13 cellular contexts compared by ENCODE assay signal in genomic region chr4:8241211-8241779, GRCh38. TPM values are rescaled to one million over a fixed set of nuclear protein-coding genes. Genes with fewer than 3 reads are reported as not detected.
A peak's percentile ranks its signal among the peaks of the same experiment; 100 is the strongest.
DNase-seq lines count a peak whose midpoint lies in the region; ATAC-seq, FAIRE-seq and TF ChIP-seq lines count a peak whose summit lies in the region.
"Had no signal": no experiment of that assay in that cellular context is flagged by ENCODE, and none has a peak within 500 bp of the region (broad histone marks: within the 10 kb centered on the region; RNA-seq: fewer than 3 reads in every experiment).

No MANE protein-coding gene starts in this region.

- H3K9me3 Mint-ChIP-seq in CD8-positive, alpha-beta T cell = no peaks in the 10 kb centered on the region
- H3K9me3 Mint-ChIP-seq in effector memory CD8-positive, alpha-beta T cell = no peaks in the 10 kb centered on the region

- no peak overlapping the region for H3K18ac ChIP-seq in trophoblast cell (ENCODE audit: low read length)

- H2BK12ac ChIP-seq in trophoblast cell (ENCODE audit: low read length) = peak overlapping the region; percentile 62

- H3K9me3 ChIP-seq in BLaER1 (no peaks in the 10 kb centered on the region), trophoblast cell (ENCODE audit: insufficient read depth, low read depth, low read length) (no peaks in the 10 kb centered on the region)
- no peaks in the 10 kb centered on the region for H3K9me3 ChIP-seq in CD8-positive, alpha-beta T cell (ENCODE audit: low read length)
- H3K9me3 ChIP-seq: A549, HAP-1 had no signal

- H3K27ac Mint-ChIP-seq in CD8-positive, alpha-beta T cell = peak overlapping the region; percentile 22
- peak overlapping the region; percentile 67 to 70 for H3K27ac Mint-ChIP-seq in effector memory CD8-positive, alpha-beta T cell

- WGBS in trophoblast cell (ENCODE audit: extremely low coverage, insufficient coverage, insufficient read length) = no CpG with 5 or more reads among the region's 14 CpGs

- H3K27ac ChIP-seq in BLaER1 (no peak overlapping the region; the same call in 1 of the 2 replicates), trophoblast cell (ENCODE audit: low read depth, low read length) (no peak overlapping the region)
- no peak overlapping the region for H3K27ac ChIP-seq in CD8-positive, alpha-beta T cell (ENCODE audit: low read depth, low read length)

- H3K36me3 ChIP-seq in BLaER1 (peaks cover 53% of the 10 kb centered on the region), trophoblast cell (ENCODE audit: control insufficient read depth in 1 of 2, insufficient read depth in 2 of 2, low read length in 2 of 2) (peaks cover 7 to 11% of the 10 kb centered on the region in 2 experiments)
- no peaks in the 10 kb centered on the region for H3K36me3 ChIP-seq in CD8-positive, alpha-beta T cell (ENCODE audit: insufficient read depth, low read length)
- H3K36me3 ChIP-seq: HAP-1 had no signal

- peaks cover 51% of the 10 kb centered on the region for H4K20me1 ChIP-seq in BLaER1

- H3K14ac ChIP-seq in trophoblast cell (ENCODE audit: low read length) = no peak overlapping the region

- H3K4me1 ChIP-seq in BLaER1 = peaks cover 74% of the 10 kb centered on the region
- peaks cover 9% of the 10 kb centered on the region for H3K4me1 ChIP-seq in CD8-positive, alpha-beta T cell (ENCODE audit: insufficient read depth, low read length)
- peaks cover 15 to 24% of the 10 kb centered on the region in 2 experiments for H3K4me1 ChIP-seq in trophoblast cell (ENCODE audit: control insufficient read depth in 1 of 2, insufficient read depth in 2 of 2, low read length in 2 of 2)

- no peak overlapping the region for H3K4ac ChIP-seq in trophoblast cell (ENCODE audit: low read depth, low read length)

- no peak overlapping the region for H3K23ac ChIP-seq in trophoblast cell (ENCODE audit: low read length)

- peaks cover 17% of the 10 kb centered on the region for H3K36me3 Mint-ChIP-seq in CD8-positive, alpha-beta T cell
- no peaks in the 10 kb centered on the region for H3K36me3 Mint-ChIP-seq in effector memory CD8-positive, alpha-beta T cell (ENCODE audit: insufficient read depth)

- H4K91ac ChIP-seq in trophoblast cell (ENCODE audit: low read depth, low read length) = peak overlapping the region; percentile 51

- no peaks in the 10 kb centered on the region for H3K79me2 ChIP-seq in trophoblast cell (ENCODE audit: control insufficient read depth, insufficient read depth, low read length, poor library complexity)

- no peak overlapping the region for H2BK120ac ChIP-seq in trophoblast cell (ENCODE audit: insufficient read depth, low read length, poor library complexity)

- intact Hi-C loops in CD8-positive, alpha-beta T cell (cut with DNase I, micrococcal nuclease) = loop anchor here (1.0 to 5.0 kb wide), 4 partner anchors 43 to 676 kb away; partner anchors contain the start of gene ABLIM2 (in 1 of the 2)

- POLR2A ChIA-PET in CD8-positive, alpha-beta T cell (lab: Charles Lee) = no interaction called here

- no peaks in the 10 kb centered on the region for H3K27me3 Mint-ChIP-seq in CD8-positive, alpha-beta T cell (ENCODE audit: low read depth)
- peaks cover 0 to 16% of the 10 kb centered on the region in 2 donors for H3K27me3 Mint-ChIP-seq in effector memory CD8-positive, alpha-beta T cell

- ATAC-seq in CD8-positive, alpha-beta T cell = no peak
- ATAC-seq in effector memory CD8-positive, alpha-beta T cell (replicated peaks) = no peak

- peaks cover 12% of the 10 kb centered on the region for H3K4me1 Mint-ChIP-seq in CD8-positive, alpha-beta T cell (ENCODE audit: low read depth)
- H3K4me1 Mint-ChIP-seq in effector memory CD8-positive, alpha-beta T cell (ENCODE audit: low read depth in 2 of 2) = peaks cover 7 to 8% of the 10 kb centered on the region in 2 donors

- H3K4me3 Mint-ChIP-seq in CD8-positive, alpha-beta T cell = no peak overlapping the region
- peak overlapping the region in 1 of 2 donors; percentile 37 for H3K4me3 Mint-ChIP-seq in effector memory CD8-positive, alpha-beta T cell

- no peak overlapping the region for H2BK5ac ChIP-seq in trophoblast cell (ENCODE audit: low read depth, low read length, poor library complexity)

- H3K4me3 ChIP-seq in BLaER1 (no peak overlapping the region), trophoblast cell (ENCODE audit: low read depth, low read length) (no peak overlapping the region)
- H3K4me3 ChIP-seq in CD8-positive, alpha-beta T cell (ENCODE audit: low read depth, low read length) = no peak overlapping the region
- H3K4me3 ChIP-seq: A549, HAP-1 had no signal

- H3K27me3 ChIP-seq in BLaER1 = no peaks in the 10 kb centered on the region
- no peaks in the 10 kb centered on the region for H3K27me3 ChIP-seq in CD8-positive, alpha-beta T cell (ENCODE audit: insufficient read depth, low read length)
- H3K27me3 ChIP-seq in trophoblast cell (ENCODE audit: insufficient read depth, low read length) = no peaks in the 10 kb centered on the region

- no peak for DNase-seq in CD8-positive, alpha-beta T cell
- DNase-seq in effector memory CD8-positive, alpha-beta T cell = no peak
- DNase-seq in trophoblast cell (no peak), urothelium cell line (ENCODE audit: low spot score) (no peak), SK-N-DZ (ENCODE audit: low spot score) (no peak)
- no peak for DNase-seq in activated naive CD4-positive, alpha-beta T cell treated with Interleukin-2 at 50 U/mL for 16 hours
- DNase-seq: MM.1S, NCI-H146, NCI-H2081 treated with DMSO at 0.1 percent for 48 hours, SIG-M5 had no signal

- CTCF ChIA-PET in CD8-positive, alpha-beta T cell (lab: Charles Lee) = interaction anchor here (1.0 to 3.3 kb wide), 11 partner anchors 9 to 308 kb away, joined by 3 to 14 read pairs (median 4); no protein-coding TSS in a partner anchor

- H2AK5ac ChIP-seq in trophoblast cell (ENCODE audit: low read length) = peak overlapping the region; percentile 34

- H3K79me1 ChIP-seq in trophoblast cell (ENCODE audit: low read length) = peaks cover 10% of the 10 kb centered on the region

- H3K9ac ChIP-seq in BLaER1 = no peak overlapping the region
- H3K9ac ChIP-seq in trophoblast cell (ENCODE audit: low read length) = no peak overlapping the region

- TF ChIP-seq CTCF in CD8-positive, alpha-beta T cell (IDR thresholded peaks at IDR 0.05) = no peak

- H2AFZ ChIP-seq in trophoblast cell (ENCODE audit: insufficient read depth, low read length, poor library complexity) = no peak overlapping the region

- no peak overlapping the region for H4K8ac ChIP-seq in trophoblast cell (ENCODE audit: low read depth, low read length)

- H3K4me2 ChIP-seq in BLaER1 (peak overlapping the region; percentile 37; the same call in 1 of the 2 replicates), trophoblast cell (ENCODE audit: low read length) (no peak overlapping the region)
- H3K4me2 ChIP-seq: A549 had no signal

- no peak overlapping the region for H4K12ac ChIP-seq in trophoblast cell (ENCODE audit: low read depth, low read length)

- FAIRE-seq in urothelium cell line (lab: Jason Lieb, UNC) = no peak
- FAIRE-seq: A549 had no signal

RNA-seq across cellular contexts. Expression of gene HTRA3, which starts 28.3 kb away (rescaled TPM):
- not detected for total RNA-seq in CD8-positive, alpha-beta T cell
- 31.1 and 33.0 TPM in 2 replicates for polyA plus RNA-seq in trophoblast cell (2013)
- polyA plus RNA-seq in SK-N-DZ (2014; cell fraction: cytosol; rRNA removed) = 4.2 and 4.8 TPM in 2 replicates
- polyA plus RNA-seq in SK-N-DZ (2014; cell fraction: nucleus; rRNA removed) = 2.0 and 3.1 TPM in 2 replicates

RNA-seq across cellular contexts. Expression of gene SH3TC1, which starts 42.2 kb away (rescaled TPM):
- total RNA-seq in CD8-positive, alpha-beta T cell = 100 to 1,000 TPM in 1 of 2 experiments, 10 to 100 TPM in 1; 90.7 to 102 TPM
- polyA plus RNA-seq in trophoblast cell (2013) = 12.8 and 13.1 TPM in 2 replicates
- polyA plus RNA-seq in SK-N-DZ (2014; cell fraction: cytosol; rRNA removed) = 0.26 and 1.7 TPM in 2 replicates
- 0.84 and 3.0 TPM in 2 replicates for polyA plus RNA-seq in SK-N-DZ (2014; cell fraction: nucleus; rRNA removed)
